ENCODE assay signal across 8 cellular contexts in the genomic region with DNA sequence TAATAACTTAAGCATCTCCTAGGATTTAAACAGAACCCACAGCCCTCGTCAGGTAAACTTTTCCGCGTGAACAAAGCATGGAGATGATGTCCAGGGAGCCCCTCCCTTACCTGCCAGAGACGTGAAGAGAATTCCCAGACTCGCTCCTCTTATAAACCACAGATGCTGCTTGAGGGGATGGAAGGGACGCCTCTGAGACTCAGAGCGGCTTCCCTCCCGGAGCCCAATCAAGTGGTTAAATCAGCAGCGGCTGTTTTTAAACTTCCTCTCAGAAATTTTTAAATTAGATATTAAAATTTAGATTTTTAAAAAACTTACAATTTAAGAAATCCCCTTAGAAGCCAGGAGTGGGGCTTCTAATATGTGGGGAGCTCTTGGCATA.
DNase-seq lines count a peak whose midpoint lies in the region; ATAC-seq, FAIRE-seq and TF ChIP-seq lines count a peak whose summit lies in the region.

No MANE protein-coding gene starts in this region.

- H3K4me3 Mint-ChIP-seq in activated T-cell treated with anti-CD3 and anti-CD28 coated beads, Interleukin-2, amount 50 U/mL, for 72 hours, result peak overlapping the region; percentile 62 to 97

- no peaks in the 10 kb centered on the region for H3K36me3 ChIP-seq in mucosa of rectum (ENCODE audit: control insufficient read depth in 2 of 2, insufficient read depth in 2 of 2, low read length in 2 of 2)

- H3K9me3 ChIP-seq in AG04450 (ENCODE audit: control insufficient read depth, insufficient read depth, low read length) (no peaks in the 10 kb centered on the region), mucosa of rectum (ENCODE audit: control insufficient read depth in 2 of 2, low read length in 2 of 2) (no peaks in the 10 kb centered on the region)

- POLR2A ChIA-PET in AG04450 (lab: Yijun Ruan, JAX), result interaction anchor here (1.0 to 1.8 kb wide), 3 partner anchors 9 to 33 kb away, joined by 3 to 13 read pairs (median 4); no protein-coding TSS in a partner anchor

- FAIRE-seq in GM19239 (lab: Jason Lieb, UNC), result peak; percentile 8

- H3K4me1 ChIP-seq in mucosa of rectum (ENCODE audit: control insufficient read depth in 2 of 2, insufficient read depth in 2 of 2, low read length in 2 of 2), result peaks cover 18 to 22% of the 10 kb centered on the region in 2 donors

- CTCF ChIA-PET in AG04450 (lab: Charles Lee), result interaction anchor here (0.7 kb wide), 1 partner anchor 72 kb away, joined by 3 read pairs; a partner anchor contains a TSS

- peak in 1 of 2 donors; percentile 0 for ATAC-seq in activated T-cell treated with anti-CD3 and anti-CD28 coated beads, Interleukin-2, amount 50 U/mL, for 72 hours (replicated peaks in 1 of 2)

- DNase-seq in AG04450 (ENCODE audit: low read depth, low spot score) (no peak), GM19239 (ENCODE audit: insufficient read length, low spot score) (no peak), KG1 (lab: John Stamatoyannopoulos, UW) (no peak), NCI-H128 (lab: John Stamatoyannopoulos, UW; ENCODE audit: unreplicated experiment) (no peak), HCEC 1CT (no peak), SW480 (ENCODE audit: low spot score) (no peak)
- DNase-seq in activated T-cell treated with anti-CD3 and anti-CD28 coated beads, Interleukin-2, amount 50 U/mL, for 72 hours, result no peak

- peaks cover 11% of the 10 kb centered on the region for H3K27me3 ChIP-seq in AG04450 (ENCODE audit: control insufficient read depth, insufficient read depth, low read length)
- H3K27me3 ChIP-seq in mucosa of rectum (ENCODE audit: control insufficient read depth in 2 of 2, insufficient read depth in 2 of 2, low read length in 2 of 2), result no peaks in the 10 kb centered on the region

- no peaks in the 10 kb centered on the region for H3K9me3 Mint-ChIP-seq in activated T-cell treated with anti-CD3 and anti-CD28 coated beads, Interleukin-2, amount 50 U/mL, for 72 hours

- H3K27ac ChIP-seq in AG04450 (ENCODE audit: low read depth, low read length) (peak overlapping the region; percentile 85), mucosa of rectum (ENCODE audit: low read depth in 2 of 2, low read length in 2 of 2) (peak overlapping the region; percentile 68 to 81)

- no peaks in the 10 kb centered on the region for H3K27me3 Mint-ChIP-seq in activated T-cell treated with anti-CD3 and anti-CD28 coated beads, Interleukin-2, amount 50 U/mL, for 72 hours (ENCODE audit: low read depth)

- TF ChIP-seq CTCF in AG04450 (IDR thresholded peaks at IDR 0.05; ENCODE audit: low read depth, low read length), result no peak

- H3K9ac ChIP-seq in mucosa of rectum (ENCODE audit: low read depth in 1 of 2, low read length in 2 of 2), result no peak overlapping the region

- H3K27ac Mint-ChIP-seq in activated T-cell treated with anti-CD3 and anti-CD28 coated beads, Interleukin-2, amount 50 U/mL, for 72 hours, result peak overlapping the region; percentile 100

- H3K36me3 Mint-ChIP-seq in activated T-cell treated with anti-CD3 and anti-CD28 coated beads, Interleukin-2, amount 50 U/mL, for 72 hours (ENCODE audit: insufficient read depth in 2 of 2), result peaks cover 3 to 5% of the 10 kb centered on the region in 2 donors

- no peak overlapping the region for H3K4me3 ChIP-seq in AG04450 (ENCODE audit: low read depth, low read length)
- peak overlapping the region in 1 of 2 donors; percentile 26 for H3K4me3 ChIP-seq in mucosa of rectum (ENCODE audit: low read length in 2 of 2)

- peaks cover 96% of the 10 kb centered on the region for H3K4me1 Mint-ChIP-seq in activated T-cell treated with anti-CD3 and anti-CD28 coated beads, Interleukin-2, amount 50 U/mL, for 72 hours (ENCODE audit: low read depth)
